In the genomic region with DNA sequence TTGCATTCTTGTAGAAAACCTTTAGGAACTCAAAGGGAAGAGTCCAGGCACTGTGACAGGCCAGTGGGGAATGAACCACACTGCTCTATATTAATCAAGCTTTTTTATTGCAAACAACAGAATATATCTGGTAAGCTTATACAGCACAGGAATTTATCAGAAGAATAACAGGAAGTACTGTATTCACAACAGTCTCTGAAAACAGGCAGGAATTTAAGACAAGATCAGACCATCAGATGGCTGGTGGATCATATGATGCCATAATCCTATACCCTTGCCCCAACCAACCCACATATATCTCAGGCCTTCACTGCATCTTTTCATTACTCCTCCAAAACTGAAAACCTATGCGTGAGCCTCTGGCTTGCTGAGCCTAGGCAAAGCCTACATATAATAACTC, we compare ENCODE assay signal across 17 cellular contexts. TPM values are rescaled to one million over a fixed set of nuclear protein-coding genes. Genes with fewer than 3 reads are reported as not detected.
A peak's percentile ranks its signal among the peaks of the same experiment; 100 is the strongest.
DNase-seq lines count a peak whose midpoint lies in the region; ATAC-seq and TF ChIP-seq lines count a peak whose summit lies in the region.
"Had no signal": no experiment of that assay in that cellular context is flagged by ENCODE, and none has a peak within 500 bp of the region (broad histone marks: within the 10 kb centered on the region; RNA-seq: fewer than 3 reads in every experiment).

No MANE protein-coding gene starts in this region.

- peaks cover 2 to 14% of the 10 kb centered on the region in 2 donors for H3K36me3 Mint-ChIP-seq in activated T-cell treated with anti-CD3 and anti-CD28 coated beads, Interleukin-2, amount 50 U/mL, for 72 hours (ENCODE audit: insufficient read depth in 2 of 2)
- H3K36me3 Mint-ChIP-seq in T-helper 17 cell (ENCODE audit: low read depth), result no peaks in the 10 kb centered on the region
- H3K36me3 Mint-ChIP-seq in progenitor cell of endocrine pancreas (ENCODE audit: insufficient read depth), result no peaks in the 10 kb centered on the region

- H3K4me1 ChIP-seq in ascending aorta, result peaks cover 4 to 14% of the 10 kb centered on the region in 2 donors

- H3K9me3 ChIP-seq in T-helper 17 cell (ENCODE audit: control insufficient read depth, low read length, poor library complexity, severe bottlenecking) (no peaks in the 10 kb centered on the region), ascending aorta (no peaks in the 10 kb centered on the region)
- H3K9me3 ChIP-seq: tibial nerve had no signal

- no peaks in the 10 kb centered on the region for H3K36me3 ChIP-seq in ascending aorta
- H3K36me3 ChIP-seq: brain microvascular endothelial cell, tibial nerve had no signal

- H3K27me3 ChIP-seq in dorsolateral prefrontal cortex (no peaks in the 10 kb centered on the region), ascending aorta (no peaks in the 10 kb centered on the region)
- H3K27me3 ChIP-seq: brain microvascular endothelial cell, tibial nerve had no signal

- peak overlapping the region; percentile 61 for H3K27ac Mint-ChIP-seq in activated T-cell treated with anti-CD3 and anti-CD28 coated beads, Interleukin-2, amount 50 U/mL, for 72 hours
- H3K27ac Mint-ChIP-seq in T-helper 17 cell, result peak overlapping the region; percentile 93
- H3K27ac Mint-ChIP-seq in progenitor cell of endocrine pancreas, result no peak overlapping the region

- TF ChIP-seq CTCF in dorsolateral prefrontal cortex (IDR thresholded peaks at IDR 0.05 in 54 of 56, conservative IDR thresholded peaks at IDR 0.05 in 2 of 56; ENCODE audit: low read depth in 1 of 56, partially characterized antibody in 56 of 56), result no peak
- TF ChIP-seq CTCF in progenitor cell of endocrine pancreas (IDR thresholded peaks at IDR 0.05; ENCODE audit: unreplicated experiment), result no peak
- TF ChIP-seq CTCF in ascending aorta (IDR thresholded peaks at IDR 0.05), result no peak

- DNase-seq in activated T-cell treated with anti-CD3 and anti-CD28 coated beads, Interleukin-2, amount 50 U/mL, for 72 hours, result no peak
- DNase-seq in activated T-cell treated with anti-CD3 and anti-CD28 coated beads, Interleukin-2, amount 50 U/mL, for 48 hours, result no peak
- no peak for DNase-seq in T-helper 17 cell
- no peak for DNase-seq in dorsolateral prefrontal cortex
- DNase-seq in progenitor cell of endocrine pancreas (ENCODE audit: low spot score, unreplicated experiment), result no peak
- no peak for DNase-seq in COR-L47 (lab: John Stamatoyannopoulos, UW)
- DNase-seq in ascending aorta (ENCODE audit: low spot score in 2 of 2), result no peak
- DNase-seq: brain microvascular endothelial cell; DMS153; effector CD8-positive, alpha-beta T cell; foreskin melanocyte; NCI-H2081; retina; stimulated activated CD4-positive, alpha-beta T cell treated with anti-CD3 and anti-CD28 coated beads, Interleukin-1b, Interleukin-23, amount 100 ng/mL, for 48 hours had no signal

- H3K9me3 Mint-ChIP-seq in activated T-cell treated with anti-CD3 and anti-CD28 coated beads, Interleukin-2, amount 50 U/mL, for 72 hours, result no peaks in the 10 kb centered on the region
- no peaks in the 10 kb centered on the region for H3K9me3 Mint-ChIP-seq in progenitor cell of endocrine pancreas (ENCODE audit: low read depth)

- peaks cover 60% of the 10 kb centered on the region for H3K4me1 Mint-ChIP-seq in activated T-cell treated with anti-CD3 and anti-CD28 coated beads, Interleukin-2, amount 50 U/mL, for 72 hours (ENCODE audit: low read depth)
- H3K4me1 Mint-ChIP-seq in T-helper 17 cell (peaks cover 49% of the 10 kb centered on the region), progenitor cell of endocrine pancreas (ENCODE audit: low read depth) (peaks cover 10% of the 10 kb centered on the region)

- H3K4me3 Mint-ChIP-seq in activated T-cell treated with anti-CD3 and anti-CD28 coated beads, Interleukin-2, amount 50 U/mL, for 72 hours, result peak overlapping the region; percentile 69 to 87
- H3K4me3 Mint-ChIP-seq in T-helper 17 cell (peak overlapping the region; percentile 93), progenitor cell of endocrine pancreas (ENCODE audit: low read depth) (peak overlapping the region; percentile 73)

- intact Hi-C loops in dorsolateral prefrontal cortex (cut with DNase I), result no loop called here
- intact Hi-C loops in ascending aorta (cut with DNase I), result loop anchor here (10.0 kb wide), 3 partner anchors 428 to 1658 kb away; no protein-coding TSS in a partner anchor

- H3K27ac ChIP-seq in dorsolateral prefrontal cortex (peak overlapping the region in 36 of 59 donors; percentile 17 to 99 (median 98)), ascending aorta (no peak overlapping the region)
- H3K27ac ChIP-seq: brain microvascular endothelial cell, HL-60 had no signal

- no peaks in the 10 kb centered on the region for H3K27me3 Mint-ChIP-seq in activated T-cell treated with anti-CD3 and anti-CD28 coated beads, Interleukin-2, amount 50 U/mL, for 72 hours (ENCODE audit: low read depth)
- H3K27me3 Mint-ChIP-seq in T-helper 17 cell (peaks cover 2% of the 10 kb centered on the region), progenitor cell of endocrine pancreas (peaks cover 13% of the 10 kb centered on the region)

- H3K4me3 ChIP-seq in dorsolateral prefrontal cortex, result no peak overlapping the region
- H3K4me3 ChIP-seq in ascending aorta, result no peak overlapping the region

- ATAC-seq in activated T-cell treated with anti-CD3 and anti-CD28 coated beads, Interleukin-2, amount 50 U/mL, for 72 hours (replicated peaks in 1 of 2), result no peak
- ATAC-seq in T-helper 17 cell, result no peak
- no peak for ATAC-seq in GM18873 (IDR thresholded peaks at IDR 0.05; ENCODE audit: low FRiP score, unreplicated experiment)

RNA-seq across cellular contexts. Expression of a gene that starts 1.0 kb away (rescaled TPM):
- total RNA-seq in activated T-cell treated with anti-CD3 and anti-CD28 coated beads, Interleukin-2, amount 50 U/mL, for 72 hours, result 10 to 100 TPM; 75.0 to 82.4 TPM
- 10 to 100 TPM; 17.1 to 18.8 TPM for total RNA-seq in T-helper 17 cell
- 10 to 100 TPM; 12.7 to 59.9 (median 25.5) TPM for total RNA-seq in dorsolateral prefrontal cortex
- total RNA-seq in progenitor cell of endocrine pancreas, result 21.4 and 22.2 TPM in 2 replicates
- 34.6 TPM for total RNA-seq in ascending aorta

RNA-seq across cellular contexts. Expression of a gene that starts 25.0 kb away (rescaled TPM):
- total RNA-seq in activated T-cell treated with anti-CD3 and anti-CD28 coated beads, Interleukin-2, amount 50 U/mL, for 72 hours, result 10 to 100 TPM; 28.8 to 35.5 TPM
- total RNA-seq in T-helper 17 cell (10 to 100 TPM; 10.1 to 12.2 TPM), dorsolateral prefrontal cortex (10 to 100 TPM; 12.6 to 34.9 (median 19.9) TPM), progenitor cell of endocrine pancreas (12.2 and 19.3 TPM in 2 replicates), ascending aorta (1.2 TPM)

Comparison
In these comparisons a context has a peak if more than half of its experiments do, and no peak if none do; other contexts are left out.
1. H3K27ac ChIP-seq: peak in dorsolateral prefrontal cortex (36 of 59); none in ascending aorta (0 of 2).
2. Peak in every context shown above with its lines, with median percentiles within 50 percentile points of each other: H3K4me3 Mint-ChIP-seq.